In the genomic region with DNA sequence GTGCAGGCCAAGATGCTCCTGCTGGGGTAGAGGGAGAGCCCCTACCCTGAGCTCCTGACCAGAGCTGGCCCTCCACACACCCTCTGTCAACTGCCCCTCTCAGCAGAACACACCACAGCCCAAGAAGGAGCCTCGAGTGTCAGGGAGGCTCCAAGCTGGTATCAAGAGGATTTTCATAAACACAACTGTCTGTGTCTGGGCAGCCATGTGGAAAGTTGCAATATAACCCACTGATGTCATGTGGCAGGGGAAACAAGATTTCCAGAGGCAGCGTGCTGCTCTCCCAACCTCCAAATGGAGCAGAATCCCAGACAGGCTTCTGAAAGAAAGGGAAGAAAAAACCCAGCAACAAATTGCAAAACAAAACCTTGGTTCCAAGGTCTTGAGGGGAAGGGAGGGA, we compare ENCODE assay signal across 24 cellular contexts.
"Had no signal": no experiment of that assay in that cellular context is flagged by ENCODE, and none has a peak within 500 bp of the region (broad histone marks: within the 10 kb centered on the region; RNA-seq: fewer than 3 reads in every experiment).

No MANE protein-coding gene starts in this region.

- H3K9me3 ChIP-seq: body of pancreas, left lung, neutrophil, pancreas, sigmoid colon, spleen, thyroid gland had no signal

- H3K9me3 Mint-ChIP-seq: activated CD4-positive, alpha-beta T cell treated with anti-CD3 and anti-CD28 coated beads, Interleukin-2, amount 10 ng/mL, durations not matched to agents 7 days and 5 days; activated naive CD8-positive, alpha-beta T cell treated with anti-CD3 and anti-CD28 coated beads, Interleukin-2, amount 10 ng/mL, durations not matched to agents 7 days and 5 days; activated T-cell treated with anti-CD3 and anti-CD28 coated beads, Interleukin-2, amount 50 U/mL, for 24 hours; activated T-helper 2 cell treated with anti-CD3 and anti-CD28 coated beads, Interferon-gamma antibody, Interleukin-2, Interleukin-4, amounts not matched to agents 10 μg/mL and 5 μg/mL and 100 μg/mL, durations not matched to agents 14 hours and 24 hours and 36 hours; endodermal cell had no signal

- H3K4me1 ChIP-seq: body of pancreas, left lung, pancreas, sigmoid colon, spleen, thyroid gland had no signal

- DNase-seq: activated CD4-positive, alpha-beta T cell treated with anti-CD3 and anti-CD28 coated beads, Interleukin-2, amount 10 ng/mL, durations not matched to agents 7 days and 5 days; activated CD8-positive, alpha-beta T cell treated with anti-CD3 and anti-CD28 coated beads, Interleukin-2, amount 10 ng/mL, durations not matched to agents 7 days and 5 days; activated naive CD4-positive, alpha-beta T cell treated with Interleukin-2 at 50 U/mL for 16 hours; activated naive CD8-positive, alpha-beta T cell treated with anti-CD3 and anti-CD28 coated beads, Interleukin-2, amount 10 ng/mL, durations not matched to agents 7 days and 5 days; activated T-cell treated with anti-CD3 and anti-CD28 coated beads, Interleukin-2, amount 50 U/mL, for 24 hours; amygdala; body of pancreas; central memory CD4-positive, alpha-beta T cell; dorsolateral prefrontal cortex; endodermal cell; foreskin fibroblast; kidney; left lung; pancreas; sigmoid colon; spleen; stimulated activated naive CD4-positive, alpha-beta T cell; T-helper 1 cell; T-helper 9 cell; thyroid gland had no signal

- H3K36me3 ChIP-seq: left lung, neutrophil, pancreas, sigmoid colon, spleen, thyroid gland had no signal

- H3K36me3 Mint-ChIP-seq: activated naive CD8-positive, alpha-beta T cell treated with anti-CD3 and anti-CD28 coated beads, Interleukin-2, amount 10 ng/mL, durations not matched to agents 7 days and 5 days had no signal

- H3K27me3 Mint-ChIP-seq: activated CD4-positive, alpha-beta T cell treated with anti-CD3 and anti-CD28 coated beads, Interleukin-2, amount 10 ng/mL, durations not matched to agents 7 days and 5 days; activated T-cell treated with anti-CD3 and anti-CD28 coated beads, Interleukin-2, amount 50 U/mL, for 24 hours had no signal

- H3K4me3 ChIP-seq: body of pancreas, dorsolateral prefrontal cortex, left lung, pancreas, sigmoid colon, spleen, thyroid gland had no signal

- FAIRE-seq: colon, kidney, pancreas had no signal

- H3K4me3 Mint-ChIP-seq: activated CD4-positive, alpha-beta T cell treated with anti-CD3 and anti-CD28 coated beads, Interleukin-2, amount 10 ng/mL, durations not matched to agents 7 days and 5 days; activated CD8-positive, alpha-beta T cell treated with anti-CD3 and anti-CD28 coated beads, Interleukin-2, amount 10 ng/mL, durations not matched to agents 7 days and 5 days; activated naive CD8-positive, alpha-beta T cell treated with anti-CD3 and anti-CD28 coated beads, Interleukin-2, amount 10 ng/mL, durations not matched to agents 7 days and 5 days; activated T-cell treated with anti-CD3 and anti-CD28 coated beads, Interleukin-2, amount 50 U/mL, for 24 hours; endodermal cell had no signal

- H3K27ac Mint-ChIP-seq: activated CD4-positive, alpha-beta T cell treated with anti-CD3 and anti-CD28 coated beads, Interleukin-2, amount 10 ng/mL, durations not matched to agents 7 days and 5 days; activated CD8-positive, alpha-beta T cell treated with anti-CD3 and anti-CD28 coated beads, Interleukin-2, amount 10 ng/mL, durations not matched to agents 7 days and 5 days; activated naive CD8-positive, alpha-beta T cell treated with anti-CD3 and anti-CD28 coated beads, Interleukin-2, amount 10 ng/mL, durations not matched to agents 7 days and 5 days; activated T-cell treated with anti-CD3 and anti-CD28 coated beads, Interleukin-2, amount 50 U/mL, for 24 hours; activated T-helper 2 cell treated with anti-CD3 and anti-CD28 coated beads, Interferon-gamma antibody, Interleukin-2, Interleukin-4, amounts not matched to agents 10 μg/mL and 5 μg/mL and 100 μg/mL, durations not matched to agents 14 hours and 24 hours and 36 hours; endodermal cell had no signal

- H3K4me1 Mint-ChIP-seq: activated CD4-positive, alpha-beta T cell treated with anti-CD3 and anti-CD28 coated beads, Interleukin-2, amount 10 ng/mL, durations not matched to agents 7 days and 5 days; activated naive CD8-positive, alpha-beta T cell treated with anti-CD3 and anti-CD28 coated beads, Interleukin-2, amount 10 ng/mL, durations not matched to agents 7 days and 5 days; endodermal cell had no signal

- H3K27me3 ChIP-seq: body of pancreas, left lung, neutrophil, pancreas, sigmoid colon, thyroid gland had no signal

- H3K27ac ChIP-seq: body of pancreas, dorsolateral prefrontal cortex, epithelial cell of prostate, left lung, neutrophil, pancreas, sigmoid colon, spleen, thyroid gland had no signal
